8 cellular contexts compared by ENCODE assay signal in the genomic region with DNA sequence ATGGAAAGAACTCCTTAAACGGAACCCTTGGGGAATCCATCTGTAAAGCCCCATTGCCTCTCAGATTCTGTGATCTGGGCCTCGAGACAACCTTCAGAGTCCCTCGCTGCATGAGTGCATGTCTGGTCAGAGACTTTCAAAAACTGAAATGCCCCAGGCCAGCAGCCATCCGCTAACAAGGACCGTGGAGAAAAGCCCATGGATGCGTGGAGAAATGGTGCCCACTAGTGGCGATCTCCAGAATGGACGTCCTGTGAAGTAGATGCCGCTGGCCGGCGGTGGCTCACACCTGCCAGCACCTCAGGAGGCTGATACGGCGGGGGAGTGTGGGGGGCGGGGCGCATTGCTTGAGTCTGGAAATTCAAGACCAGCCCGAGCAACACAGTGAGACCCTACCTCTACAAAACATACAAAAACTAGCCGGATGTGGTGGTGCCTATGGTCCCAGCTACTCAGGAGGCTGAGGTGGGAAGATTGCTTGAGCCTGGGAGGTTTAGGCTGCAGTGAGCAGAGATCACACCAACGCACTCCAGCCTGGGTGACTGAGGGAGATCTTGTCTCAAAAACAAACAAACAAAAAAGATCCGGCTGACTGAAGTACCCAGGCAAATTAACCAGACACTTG. TPM values are rescaled to one million over a fixed set of nuclear protein-coding genes. Genes with fewer than 3 reads are reported as not detected.
DNase-seq lines count a peak whose midpoint lies in the region; ATAC-seq, FAIRE-seq and TF ChIP-seq lines count a peak whose summit lies in the region.

No MANE protein-coding gene starts in this region.

- TF ChIP-seq CTCF in D721Med (IDR thresholded peaks at IDR 0.05; ENCODE audit: insufficient read depth, missing control alignments) (peak; percentile 90), fibroblast of pulmonary artery (IDR thresholded peaks at IDR 0.05; ENCODE audit: low read length, missing control alignments) (peak; percentile 96), neural progenitor cell (IDR thresholded peaks at IDR 0.05) (peak; percentile 95)

- no peaks in the 10 kb centered on the region for H3K36me3 ChIP-seq in neural progenitor cell

- no peaks in the 10 kb centered on the region for H4K20me1 ChIP-seq in neural progenitor cell (ENCODE audit: low read depth)

- H3K9ac ChIP-seq in neural progenitor cell = no peak overlapping the region

- H3K4me1 Mint-ChIP-seq in neural progenitor cell = peaks cover 32% of the 10 kb centered on the region

- no peaks in the 10 kb centered on the region for H3K9me3 Mint-ChIP-seq in neural progenitor cell

- H3K27me3 ChIP-seq in neural progenitor cell = peaks cover 19% of the 10 kb centered on the region

- H3K9me3 ChIP-seq in neural progenitor cell (ENCODE audit: low read depth) = no peaks in the 10 kb centered on the region

- H2AFZ ChIP-seq in neural progenitor cell (replicated peaks) = no peak overlapping the region

- H3K4me1 ChIP-seq in neural progenitor cell = peaks cover 13% of the 10 kb centered on the region

- H3F3A ChIP-seq in neural progenitor cell (ENCODE audit: low read depth) = peaks cover 7% of the 10 kb centered on the region

- H3K27ac ChIP-seq in neural progenitor cell = no peak overlapping the region

- H3K4me2 ChIP-seq in neural progenitor cell = peak overlapping the region; percentile 9

- no peaks in the 10 kb centered on the region for H3K79me2 ChIP-seq in neural progenitor cell (ENCODE audit: low read depth)

- no peaks in the 10 kb centered on the region for H3K36me3 Mint-ChIP-seq in neural progenitor cell

- no peak overlapping the region for H3K4me3 Mint-ChIP-seq in neural progenitor cell

- ATAC-seq in GM21447 (IDR thresholded peaks at IDR 0.05; ENCODE audit: unreplicated experiment) = peak; percentile 68

- peak overlapping the region; percentile 74 for H3K27ac Mint-ChIP-seq in neural progenitor cell

- DNase-seq in D721Med (ENCODE audit: insufficient read length, low spot score) (peak; percentile 54), KG1 (lab: John Stamatoyannopoulos, UW) (peak; percentile 59), RCC 7860 (ENCODE audit: low spot score) (peak; percentile 55), activated T-helper 1 cell treated with Interleukin-2 at 50 U/mL for 16 hours (ENCODE audit: low read depth) (peak; percentile 72), fibroblast of pulmonary artery (ENCODE audit: low read depth) (peak; percentile 86), neural progenitor cell (ENCODE audit: low spot score) (peak; percentile 88), stromal cell of bone marrow (ENCODE audit: low read depth) (peak; percentile 64)

- H3K27me3 Mint-ChIP-seq in neural progenitor cell (ENCODE audit: insufficient read depth, low read depth) = peaks cover 15% of the 10 kb centered on the region

- H3K4me3 ChIP-seq in fibroblast of pulmonary artery (replicated peaks; ENCODE audit: low read depth, low read length) = no peak overlapping the region
- no peak overlapping the region for H3K4me3 ChIP-seq in neural progenitor cell

- no peak for FAIRE-seq in D721Med (lab: Jason Lieb, UNC)
- FAIRE-seq in RCC 7860 (lab: Jason Lieb, UNC) = no peak

RNA-seq across cellular contexts. Expression of gene CDC16, which starts 7.9 kb away (rescaled TPM):
- total RNA-seq in neural progenitor cell (ENCODE audit: low replicate concordance) = 53.1 and 69.6 TPM in 2 replicates

RNA-seq across cellular contexts. Expression of gene CFAP97D2, which starts 47.8 kb away (rescaled TPM):
- not detected in 2 replicates for total RNA-seq in neural progenitor cell (ENCODE audit: low replicate concordance)

RNA-seq across cellular contexts. Expression of gene UPF3A, which starts 54.6 kb away (rescaled TPM):
- 60.1 and 74.4 TPM in 2 replicates for total RNA-seq in neural progenitor cell (ENCODE audit: low replicate concordance)
